Comparison of ENCODE assay signal across 19 cellular contexts in the genomic region with DNA sequence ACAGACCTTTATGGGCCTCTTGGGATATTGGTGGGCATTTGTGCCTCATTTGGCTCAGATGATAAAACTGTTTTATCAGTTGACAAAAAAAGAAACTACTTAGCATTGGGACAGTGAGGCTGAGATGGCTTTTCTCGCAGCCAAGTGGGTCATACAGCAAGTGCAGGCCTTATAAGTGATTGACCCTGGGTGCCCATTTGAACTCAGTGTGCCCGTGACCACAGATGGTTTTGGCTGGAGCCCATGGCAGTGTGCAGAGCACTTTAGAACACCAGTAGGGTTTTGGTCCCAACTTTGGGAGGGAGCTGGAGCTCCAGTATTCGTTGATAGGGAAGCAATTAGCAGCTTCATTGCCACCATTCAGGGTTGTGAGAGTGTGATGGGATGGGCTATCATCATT.
DNase-seq lines count a peak whose midpoint lies in the region; ATAC-seq and TF ChIP-seq lines count a peak whose summit lies in the region.
"Had no signal": no experiment of that assay in that cellular context is flagged by ENCODE, and none has a peak within 500 bp of the region (broad histone marks: within the 10 kb centered on the region; RNA-seq: fewer than 3 reads in every experiment).

No MANE protein-coding gene starts in this region.

- peaks cover 0 to 6% of the 10 kb centered on the region in 2 donors for H3K9me3 Mint-ChIP-seq in natural killer cell
- H3K9me3 Mint-ChIP-seq: CD4-positive, alpha-beta T cell had no signal

- WGBS in heart left ventricle, 4 donors, result 46 to 57% (median 52%) methylated on average over 3 of the region's 3 CpGs
- 41 to 47% methylated on average over 3 of the region's 3 CpGs for WGBS in heart right ventricle, 2 donors

- ATAC-seq in heart left ventricle (peak; percentile 83 to 98 (median 90)), heart right ventricle (peak in 6 of 8 donors; percentile 23 to 99 (median 86)), left ventricle myocardium superior (peak; percentile 99), natural killer cell (no peak)
- ATAC-seq: GM12878, HCT116 had no signal

- H3K4me3 ChIP-seq in heart left ventricle (no peak overlapping the region), heart right ventricle (no peak overlapping the region), A673 (ENCODE audit: low read depth, low read length, poor library complexity, severe bottlenecking) (no peak overlapping the region)
- H3K4me3 ChIP-seq: BLaER1 treated with 17β-estradiol and CSF1 and Interleukin-3, amounts not matched to agents 10 nM and 100 nM; GM12878; GM23248 had no signal

- H3K4me1 ChIP-seq in heart left ventricle (peaks cover 0 to 11% (median 0%) of the 10 kb centered on the region in 12 donors), heart right ventricle (no peaks in the 10 kb centered on the region), A673 (ENCODE audit: insufficient read depth, low read length, poor library complexity, severe bottlenecking) (no peaks in the 10 kb centered on the region)
- H3K4me1 ChIP-seq: BE2C; BLaER1 treated with 17β-estradiol and CSF1 and Interleukin-3, amounts not matched to agents 10 nM and 100 nM had no signal

- H3K36me3 ChIP-seq in heart left ventricle (no peaks in the 10 kb centered on the region), heart right ventricle (no peaks in the 10 kb centered on the region), A673 (ENCODE audit: insufficient read depth, low read length, poor library complexity, severe bottlenecking) (no peaks in the 10 kb centered on the region)
- H3K36me3 ChIP-seq: BE2C; BLaER1 treated with 17β-estradiol and CSF1 and Interleukin-3, amounts not matched to agents 10 nM and 100 nM had no signal

- no peaks in the 10 kb centered on the region for H3K27me3 Mint-ChIP-seq in natural killer cell (ENCODE audit: low read depth in 2 of 2)
- H3K27me3 Mint-ChIP-seq: CD4-positive, alpha-beta T cell had no signal

- H3K4me1 Mint-ChIP-seq in natural killer cell, result no peaks in the 10 kb centered on the region
- H3K4me1 Mint-ChIP-seq: CD14-positive monocyte; CD8-positive, alpha-beta memory T cell had no signal

- peak; percentile 22 to 75 (median 59) for DNase-seq in heart left ventricle
- peak; percentile 28 to 48 for DNase-seq in heart right ventricle
- peak; percentile 61 for DNase-seq in left ventricle myocardium superior
- DNase-seq in A673 (ENCODE audit: low spot score), result no peak
- DNase-seq in SHP77 (lab: John Stamatoyannopoulos, UW), result no peak
- no peak for DNase-seq in natural killer cell
- DNase-seq: BE2C; CD4-positive, alpha-beta T cell; CD8-positive, alpha-beta memory T cell; DMS 273 treated with DMSO at 0.1 percent for 48 hours; DMS79; EL; GDM1; GM23248; H7 had no signal

- no TSS peak for BruUV-seq in A673 (replicated peaks; lab: Mats Ljungman, UMichigan)

- no peaks in the 10 kb centered on the region for H3K9me3 ChIP-seq in heart left ventricle
- peaks cover 0 to 7% (median 0%) of the 10 kb centered on the region in 11 donors for H3K9me3 ChIP-seq in heart right ventricle
- H3K9me3 ChIP-seq in A673 (ENCODE audit: low read depth, low read length, poor library complexity, severe bottlenecking), result peaks cover 6% of the 10 kb centered on the region
- H3K9me3 ChIP-seq: BE2C; BLaER1 treated with 17β-estradiol and CSF1 and Interleukin-3, amounts not matched to agents 10 nM and 100 nM had no signal

- H3K27ac ChIP-seq in heart left ventricle (no peak overlapping the region), heart right ventricle (no peak overlapping the region), A673 (ENCODE audit: low read depth, low read length, poor library complexity, severe bottlenecking) (no peak overlapping the region)
- H3K27ac ChIP-seq: BLaER1 treated with 17β-estradiol and CSF1 and Interleukin-3, amounts not matched to agents 10 nM and 100 nM; GM23248 had no signal

- no peaks in the 10 kb centered on the region for H3K36me3 Mint-ChIP-seq in natural killer cell
- H3K36me3 Mint-ChIP-seq: CD14-positive monocyte; CD8-positive, alpha-beta memory T cell had no signal

- CTCF ChIA-PET in A673 (lab: Charles Lee), result no interaction called here

- intact Hi-C loops in heart left ventricle (cut with DNase I), result loop anchor here in 1 of 10 donors (10.0 kb wide), 1 partner anchor 90 kb away; no protein-coding TSS in a partner anchor
- intact Hi-C loops in heart right ventricle (cut with DNase I), result no loop called here
- intact Hi-C loops in left ventricle myocardium superior (cut with micrococcal nuclease), result no loop called here
- intact Hi-C loops in A673 (cut with micrococcal nuclease; ENCODE audit: unreplicated experiment), result no loop called here
- intact Hi-C loops in natural killer cell (cut with micrococcal nuclease), result no loop called here

- H3K27me3 ChIP-seq in heart left ventricle, result no peaks in the 10 kb centered on the region
- H3K27me3 ChIP-seq in heart right ventricle, result no peaks in the 10 kb centered on the region
- H3K27me3 ChIP-seq in A673 (replicated peaks; ENCODE audit: insufficient read depth, low read depth, low read length, poor library complexity), result no peaks in the 10 kb centered on the region
- H3K27me3 ChIP-seq: BE2C; BLaER1 treated with 17β-estradiol and CSF1 and Interleukin-3, amounts not matched to agents 10 nM and 100 nM had no signal

- POLR2A ChIA-PET in A673 (lab: Charles Lee; ENCODE audit: low non-redundant PET), result no interaction called here

- no peak overlapping the region for H3K27ac Mint-ChIP-seq in natural killer cell
- H3K27ac Mint-ChIP-seq: CD14-positive monocyte; CD4-positive, alpha-beta T cell; CD8-positive, alpha-beta memory T cell had no signal

- TF ChIP-seq POLR2A in heart left ventricle (IDR thresholded peaks at IDR 0.05), result no peak

- no peak overlapping the region for H3K4me3 Mint-ChIP-seq in natural killer cell
- H3K4me3 Mint-ChIP-seq: CD14-positive monocyte; CD4-positive, alpha-beta T cell; CD8-positive, alpha-beta memory T cell had no signal

- TF ChIP-seq CTCF in heart left ventricle (IDR thresholded peaks at IDR 0.05) (no peak), heart right ventricle (IDR thresholded peaks at IDR 0.05) (no peak), A673 (conservative IDR thresholded peaks at IDR 0.05; ENCODE audit: low read depth, low read length) (no peak), natural killer cell (IDR thresholded peaks at IDR 0.05) (no peak)

Comparison
In these comparisons a context has a peak if more than half of its experiments do, and no peak if none do; other contexts are left out.
1. ATAC-seq: peak in heart left ventricle (4 of 4), heart right ventricle (6 of 8) and left ventricle myocardium superior (single experiment); none in natural killer cell (0 of 3).
2. DNase-seq: peak in heart left ventricle (5 of 5), heart right ventricle (2 of 2) and left ventricle myocardium superior (single experiment); none in A673 (single experiment), SHP77 (0 of 2) and natural killer cell (single experiment).